ENCODE assay signal across 2 cellular contexts in genomic region chr10:104582604-104582951, GRCh38.
TF ChIP-seq lines count a peak whose summit lies in the region.

No MANE protein-coding gene starts in this region.

TF ChIP-seq in H1, 55 proteins besides CTCF, POLR2A, EP300 and RAD21:
- TF ChIP-seq ZNF274 (IDR thresholded peaks at IDR 0.05; ENCODE audit: borderline replicate concordance, extremely low read depth, low read length) (no peak), POU5F1 (IDR thresholded peaks at IDR 0.05; ENCODE audit: low read depth, low read length) (no peak), SRF (IDR thresholded peaks at IDR 0.05; ENCODE audit: low read depth, low read length) (no peak), ATF3 (IDR thresholded peaks at IDR 0.05; ENCODE audit: insufficient read depth, low read depth, low read length) (no peak), RBBP5 (IDR thresholded peaks at IDR 0.05; ENCODE audit: borderline replicate concordance, low read depth, low read length) (no peak), BRCA1 (IDR thresholded peaks at IDR 0.05; ENCODE audit: low read depth, low read length) (no peak), SIX5 (IDR thresholded peaks at IDR 0.05; ENCODE audit: low read depth, low read length) (no peak), CBX5 (IDR thresholded peaks at IDR 0.05; ENCODE audit: low read depth, low read length) (no peak), EZH2 (IDR thresholded peaks at IDR 0.05; ENCODE audit: low read depth, low read length, severe bottlenecking) (no peak), ASH2L (IDR thresholded peaks at IDR 0.05; ENCODE audit: low read length) (no peak), E2F6 (IDR thresholded peaks at IDR 0.05) (no peak), HDAC6 (IDR thresholded peaks at IDR 0.05; ENCODE audit: low read depth, low read length) (no peak), BACH1 (IDR thresholded peaks at IDR 0.05; ENCODE audit: low read length) (no peak), TAF1 (IDR thresholded peaks at IDR 0.05; ENCODE audit: low read depth, low read length) (no peak), CBX8 (IDR thresholded peaks at IDR 0.05; ENCODE audit: borderline replicate concordance, low read depth, low read length) (no peak), MAFK (IDR thresholded peaks at IDR 0.05; ENCODE audit: low read depth, low read length) (no peak), CEBPB (IDR thresholded peaks at IDR 0.05; ENCODE audit: low read depth, low read length) (no peak), KDM4A (IDR thresholded peaks at IDR 0.05; ENCODE audit: low read depth, low read length, severe bottlenecking) (no peak), FOSL1 (IDR thresholded peaks at IDR 0.05; ENCODE audit: insufficient read depth, low read depth, low read length) (no peak), SIN3A (conservative IDR thresholded peaks at IDR 0.05 in 1 of 2, IDR thresholded peaks at IDR 0.05 in 1 of 2; ENCODE audit: low read depth in 1 of 2, low read length in 2 of 2) (no peak)

TF ChIP-seq in SK-N-SH, 30 proteins besides CTCF, POLR2A, EP300 and RAD21:
- TF ChIP-seq FOXJ3 (CRISPR knock-in tag; IDR thresholded peaks at IDR 0.05) = no peak
- no peak for TF ChIP-seq NFIC (IDR thresholded peaks at IDR 0.05; ENCODE audit: borderline replicate concordance)
- no peak for TF ChIP-seq GABPA (IDR thresholded peaks at IDR 0.05; ENCODE audit: low read depth)
- no peak for TF ChIP-seq NRF1 (IDR thresholded peaks at IDR 0.05; ENCODE audit: low read depth, low read length)
- TF ChIP-seq RFX5 (IDR thresholded peaks at IDR 0.05; ENCODE audit: low read length) = no peak
- no peak for TF ChIP-seq ZBTB33 (IDR thresholded peaks at IDR 0.05; ENCODE audit: borderline replicate concordance, low read depth)
- TF ChIP-seq YY1 (IDR thresholded peaks at IDR 0.05; ENCODE audit: low read depth) = no peak
- no peak for TF ChIP-seq TCF12 (IDR thresholded peaks at IDR 0.05)
- no peak for TF ChIP-seq TEAD4 (IDR thresholded peaks at IDR 0.05; ENCODE audit: borderline replicate concordance, insufficient read depth)
- TF ChIP-seq USF2 (IDR thresholded peaks at IDR 0.05; ENCODE audit: borderline replicate concordance, low read depth, low read length) = no peak
- no peak for TF ChIP-seq CHD2 (IDR thresholded peaks at IDR 0.05; ENCODE audit: low read length, partially characterized antibody)
- no peak for TF ChIP-seq FOXM1 (IDR thresholded peaks at IDR 0.05; ENCODE audit: low read depth)
- TF ChIP-seq MXI1 (IDR thresholded peaks at IDR 0.05; ENCODE audit: low read depth, low read length) = no peak
- TF ChIP-seq MEF2A (IDR thresholded peaks at IDR 0.05; ENCODE audit: borderline replicate concordance, low read depth) = no peak
